In the genomic region with DNA sequence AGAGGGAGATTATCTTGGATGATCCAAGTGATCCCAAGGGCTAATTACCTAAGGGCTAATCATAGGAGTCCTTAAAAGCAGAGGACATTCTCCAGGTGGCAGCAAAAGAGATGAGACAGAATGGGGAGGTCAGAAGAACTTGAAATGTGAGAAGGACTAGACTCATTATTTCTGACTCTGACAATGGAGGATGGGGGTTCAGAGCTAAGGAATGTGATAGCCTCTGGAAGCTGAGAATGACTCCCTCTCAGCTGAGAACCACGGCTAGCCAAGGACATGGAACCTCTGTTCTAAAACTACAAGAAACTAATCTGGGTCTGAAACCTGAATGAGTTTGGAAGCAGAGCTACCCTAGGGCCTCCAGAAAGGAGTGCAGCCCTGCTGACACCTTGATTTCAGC, we compare ENCODE assay signal across 2 cellular contexts.
TF ChIP-seq lines count a peak whose summit lies in the region.

No MANE protein-coding gene starts in this region.

TF ChIP-seq in GM23338, 12 proteins besides CTCF, POLR2A, EP300 and RAD21 (continues in another document):
- TF ChIP-seq, protein P1, sequence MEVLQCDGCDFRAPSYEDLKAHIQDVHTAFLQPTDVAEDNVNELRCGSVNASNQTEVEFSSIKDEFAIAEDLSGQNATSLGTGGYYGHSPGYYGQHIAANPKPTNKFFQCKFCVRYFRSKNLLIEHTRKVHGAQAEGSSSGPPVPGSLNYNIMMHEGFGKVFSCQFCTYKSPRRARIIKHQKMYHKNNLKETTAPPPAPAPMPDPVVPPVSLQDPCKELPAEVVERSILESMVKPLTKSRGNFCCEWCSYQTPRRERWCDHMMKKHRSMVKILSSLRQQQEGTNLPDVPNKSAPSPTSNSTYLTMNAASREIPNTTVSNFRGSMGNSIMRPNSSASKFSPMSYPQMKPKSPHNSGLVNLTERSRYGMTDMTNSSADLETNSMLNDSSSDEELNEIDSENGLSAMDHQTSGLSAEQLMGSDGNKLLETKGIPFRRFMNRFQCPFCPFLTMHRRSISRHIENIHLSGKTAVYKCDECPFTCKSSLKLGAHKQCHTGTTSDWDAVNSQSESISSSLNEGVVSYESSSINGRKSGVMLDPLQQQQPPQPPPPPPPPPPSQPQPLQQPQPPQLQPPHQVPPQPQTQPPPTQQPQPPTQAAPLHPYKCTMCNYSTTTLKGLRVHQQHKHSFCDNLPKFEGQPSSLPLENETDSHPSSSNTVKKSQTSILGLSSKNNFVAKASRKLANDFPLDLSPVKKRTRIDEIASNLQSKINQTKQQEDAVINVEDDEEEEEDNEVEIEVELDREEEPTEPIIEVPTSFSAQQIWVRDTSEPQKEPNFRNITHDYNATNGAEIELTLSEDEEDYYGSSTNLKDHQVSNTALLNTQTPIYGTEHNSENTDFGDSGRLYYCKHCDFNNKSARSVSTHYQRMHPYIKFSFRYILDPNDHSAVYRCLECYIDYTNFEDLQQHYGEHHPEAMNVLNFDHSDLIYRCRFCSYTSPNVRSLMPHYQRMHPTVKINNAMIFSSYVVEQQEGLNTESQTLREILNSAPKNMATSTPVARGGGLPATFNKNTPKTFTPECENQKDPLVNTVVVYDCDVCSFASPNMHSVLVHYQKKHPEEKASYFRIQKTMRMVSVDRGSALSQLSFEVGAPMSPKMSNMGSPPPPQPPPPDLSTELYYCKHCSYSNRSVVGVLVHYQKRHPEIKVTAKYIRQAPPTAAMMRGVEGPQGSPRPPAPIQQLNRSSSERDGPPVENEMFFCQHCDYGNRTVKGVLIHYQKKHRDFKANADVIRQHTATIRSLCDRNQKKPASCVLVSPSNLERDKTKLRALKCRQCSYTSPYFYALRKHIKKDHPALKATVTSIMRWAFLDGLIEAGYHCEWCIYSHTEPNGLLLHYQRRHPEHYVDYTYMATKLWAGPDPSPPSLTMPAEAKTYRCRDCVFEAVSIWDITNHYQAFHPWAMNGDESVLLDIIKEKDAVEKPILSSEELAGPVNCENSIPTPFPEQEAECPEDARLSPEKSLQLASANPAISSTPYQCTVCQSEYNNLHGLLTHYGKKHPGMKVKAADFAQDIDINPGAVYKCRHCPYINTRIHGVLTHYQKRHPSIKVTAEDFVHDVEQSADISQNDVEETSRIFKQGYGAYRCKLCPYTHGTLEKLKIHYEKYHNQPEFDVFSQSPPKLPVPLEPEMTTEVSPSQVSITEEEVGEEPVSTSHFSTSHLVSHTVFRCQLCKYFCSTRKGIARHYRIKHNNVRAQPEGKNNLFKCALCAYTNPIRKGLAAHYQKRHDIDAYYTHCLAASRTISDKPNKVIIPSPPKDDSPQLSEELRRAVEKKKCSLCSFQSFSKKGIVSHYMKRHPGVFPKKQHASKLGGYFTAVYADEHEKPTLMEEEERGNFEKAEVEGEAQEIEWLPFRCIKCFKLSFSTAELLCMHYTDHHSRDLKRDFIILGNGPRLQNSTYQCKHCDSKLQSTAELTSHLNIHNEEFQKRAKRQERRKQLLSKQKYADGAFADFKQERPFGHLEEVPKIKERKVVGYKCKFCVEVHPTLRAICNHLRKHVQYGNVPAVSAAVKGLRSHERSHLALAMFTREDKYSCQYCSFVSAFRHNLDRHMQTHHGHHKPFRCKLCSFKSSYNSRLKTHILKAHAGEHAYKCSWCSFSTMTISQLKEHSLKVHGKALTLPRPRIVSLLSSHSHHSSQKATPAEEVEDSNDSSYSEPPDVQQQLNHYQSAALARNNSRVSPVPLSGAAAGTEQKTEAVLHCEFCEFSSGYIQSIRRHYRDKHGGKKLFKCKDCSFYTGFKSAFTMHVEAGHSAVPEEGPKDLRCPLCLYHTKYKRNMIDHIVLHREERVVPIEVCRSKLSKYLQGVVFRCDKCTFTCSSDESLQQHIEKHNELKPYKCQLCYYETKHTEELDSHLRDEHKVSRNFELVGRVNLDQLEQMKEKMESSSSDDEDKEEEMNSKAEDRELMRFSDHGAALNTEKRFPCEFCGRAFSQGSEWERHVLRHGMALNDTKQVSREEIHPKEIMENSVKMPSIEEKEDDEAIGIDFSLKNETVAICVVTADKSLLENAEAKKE (CRISPR knock-in tag; IDR thresholded peaks at IDR 0.05): no peak
- TF ChIP-seq, protein P2, sequence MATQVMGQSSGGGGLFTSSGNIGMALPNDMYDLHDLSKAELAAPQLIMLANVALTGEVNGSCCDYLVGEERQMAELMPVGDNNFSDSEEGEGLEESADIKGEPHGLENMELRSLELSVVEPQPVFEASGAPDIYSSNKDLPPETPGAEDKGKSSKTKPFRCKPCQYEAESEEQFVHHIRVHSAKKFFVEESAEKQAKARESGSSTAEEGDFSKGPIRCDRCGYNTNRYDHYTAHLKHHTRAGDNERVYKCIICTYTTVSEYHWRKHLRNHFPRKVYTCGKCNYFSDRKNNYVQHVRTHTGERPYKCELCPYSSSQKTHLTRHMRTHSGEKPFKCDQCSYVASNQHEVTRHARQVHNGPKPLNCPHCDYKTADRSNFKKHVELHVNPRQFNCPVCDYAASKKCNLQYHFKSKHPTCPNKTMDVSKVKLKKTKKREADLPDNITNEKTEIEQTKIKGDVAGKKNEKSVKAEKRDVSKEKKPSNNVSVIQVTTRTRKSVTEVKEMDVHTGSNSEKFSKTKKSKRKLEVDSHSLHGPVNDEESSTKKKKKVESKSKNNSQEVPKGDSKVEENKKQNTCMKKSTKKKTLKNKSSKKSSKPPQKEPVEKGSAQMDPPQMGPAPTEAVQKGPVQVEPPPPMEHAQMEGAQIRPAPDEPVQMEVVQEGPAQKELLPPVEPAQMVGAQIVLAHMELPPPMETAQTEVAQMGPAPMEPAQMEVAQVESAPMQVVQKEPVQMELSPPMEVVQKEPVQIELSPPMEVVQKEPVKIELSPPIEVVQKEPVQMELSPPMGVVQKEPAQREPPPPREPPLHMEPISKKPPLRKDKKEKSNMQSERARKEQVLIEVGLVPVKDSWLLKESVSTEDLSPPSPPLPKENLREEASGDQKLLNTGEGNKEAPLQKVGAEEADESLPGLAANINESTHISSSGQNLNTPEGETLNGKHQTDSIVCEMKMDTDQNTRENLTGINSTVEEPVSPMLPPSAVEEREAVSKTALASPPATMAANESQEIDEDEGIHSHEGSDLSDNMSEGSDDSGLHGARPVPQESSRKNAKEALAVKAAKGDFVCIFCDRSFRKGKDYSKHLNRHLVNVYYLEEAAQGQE (IDR thresholded peaks at IDR 0.05; ENCODE audit: unreplicated experiment): no peak
- no peak for TF ChIP-seq CREB1 (CRISPR knock-in tag; IDR thresholded peaks at IDR 0.05; ENCODE audit: low read depth)
- TF ChIP-seq EZH2 (IDR thresholded peaks at IDR 0.05; ENCODE audit: low read depth, unreplicated experiment): no peak
- TF ChIP-seq, protein P3, sequence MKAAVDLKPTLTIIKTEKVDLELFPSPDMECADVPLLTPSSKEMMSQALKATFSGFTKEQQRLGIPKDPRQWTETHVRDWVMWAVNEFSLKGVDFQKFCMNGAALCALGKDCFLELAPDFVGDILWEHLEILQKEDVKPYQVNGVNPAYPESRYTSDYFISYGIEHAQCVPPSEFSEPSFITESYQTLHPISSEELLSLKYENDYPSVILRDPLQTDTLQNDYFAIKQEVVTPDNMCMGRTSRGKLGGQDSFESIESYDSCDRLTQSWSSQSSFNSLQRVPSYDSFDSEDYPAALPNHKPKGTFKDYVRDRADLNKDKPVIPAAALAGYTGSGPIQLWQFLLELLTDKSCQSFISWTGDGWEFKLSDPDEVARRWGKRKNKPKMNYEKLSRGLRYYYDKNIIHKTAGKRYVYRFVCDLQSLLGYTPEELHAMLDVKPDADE (IDR thresholded peaks at IDR 0.05): no peak
- no peak for TF ChIP-seq STAT1 (IDR thresholded peaks at IDR 0.05; ENCODE audit: unreplicated experiment)
- no peak for TF ChIP-seq EZH2phosphoT487 (IDR thresholded peaks at IDR 0.05; ENCODE audit: unreplicated experiment)
- no peak for TF ChIP-seq ZNF331 (CRISPR knock-in tag; IDR thresholded peaks at IDR 0.05; ENCODE audit: low read depth)
- no peak for TF ChIP-seq POLR2AphosphoS5 (IDR thresholded peaks at IDR 0.05; ENCODE audit: low read depth)
- no peak for TF ChIP-seq JUNB (IDR thresholded peaks at IDR 0.05; ENCODE audit: unreplicated experiment)

TF ChIP-seq in H1, 55 proteins besides CTCF, POLR2A, EP300 and RAD21:
- no peak for TF ChIP-seq BACH1 (IDR thresholded peaks at IDR 0.05; ENCODE audit: low read length)
- TF ChIP-seq CTBP2 (IDR thresholded peaks at IDR 0.05; ENCODE audit: borderline replicate concordance, insufficient read depth, insufficient read length, low read length): no peak
- no peak for TF ChIP-seq BCL11A (IDR thresholded peaks at IDR 0.05; ENCODE audit: low read depth in 2 of 2, low read length in 2 of 2)
- no peak for TF ChIP-seq PHF8 (conservative IDR thresholded peaks at IDR 0.05; ENCODE audit: low read depth, low read length)
- TF ChIP-seq JUND (IDR thresholded peaks at IDR 0.05; ENCODE audit: low read length): no peak
- TF ChIP-seq SAP30 (IDR thresholded peaks at IDR 0.05; ENCODE audit: insufficient read depth, insufficient replicate concordance, low read length): no peak
- TF ChIP-seq TAF7 (optimal IDR thresholded peaks at IDR 0.05; ENCODE audit: borderline replicate concordance, low read depth, low read length): no peak
- no peak for TF ChIP-seq GABPA (IDR thresholded peaks at IDR 0.05; ENCODE audit: borderline replicate concordance, insufficient read depth, low read length)
- no peak for TF ChIP-seq ASH2L (IDR thresholded peaks at IDR 0.05; ENCODE audit: low read length)
- TF ChIP-seq FOSL1 (IDR thresholded peaks at IDR 0.05; ENCODE audit: insufficient read depth, low read depth, low read length): no peak
- TF ChIP-seq CEBPB (IDR thresholded peaks at IDR 0.05; ENCODE audit: low read depth, low read length): no peak
- TF ChIP-seq, protein P4, sequence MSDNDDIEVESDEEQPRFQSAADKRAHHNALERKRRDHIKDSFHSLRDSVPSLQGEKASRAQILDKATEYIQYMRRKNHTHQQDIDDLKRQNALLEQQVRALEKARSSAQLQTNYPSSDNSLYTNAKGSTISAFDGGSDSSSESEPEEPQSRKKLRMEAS (IDR thresholded peaks at IDR 0.05): no peak
- TF ChIP-seq HDAC2 (IDR thresholded peaks at IDR 0.05; ENCODE audit: borderline replicate concordance in 1 of 2, low read depth in 2 of 2, low read length in 2 of 2): no peak
- TF ChIP-seq SIX5 (IDR thresholded peaks at IDR 0.05; ENCODE audit: low read depth, low read length): no peak
- TF ChIP-seq JUN (IDR thresholded peaks at IDR 0.05; ENCODE audit: low read depth, low read length): no peak
- TF ChIP-seq SIRT6 (IDR thresholded peaks at IDR 0.05; ENCODE audit: low read length): no peak
- TF ChIP-seq SP2 (IDR thresholded peaks at IDR 0.05; ENCODE audit: low read length): no peak
- no peak for TF ChIP-seq NRF1 (IDR thresholded peaks at IDR 0.05; ENCODE audit: low read depth, low read length)
- no peak for TF ChIP-seq CHD1 (IDR thresholded peaks at IDR 0.05; ENCODE audit: low read depth, low read length)
